In genomic region chr2:11492720-11493119, GRCh38 we compare ENCODE assay signal across 25 cellular contexts. TPM values are rescaled to one million over a fixed set of nuclear protein-coding genes. Genes with fewer than 3 reads are reported as not detected.
"Had no signal": no experiment of that assay in that cellular context is flagged by ENCODE, and none has a peak within 500 bp of the region (broad histone marks: within the 10 kb centered on the region; RNA-seq: fewer than 3 reads in every experiment).

No MANE protein-coding gene starts in this region.

- ATAC-seq: gastroesophageal sphincter; left cardiac atrium; naive thymus-derived CD4-positive, alpha-beta T cell; right cardiac atrium had no signal

- H3K4me3 ChIP-seq: colonic mucosa, esophagus squamous epithelium, gastroesophageal sphincter, left ventricle myocardium inferior, lung, ovary, smooth muscle cell, suprapubic skin, thyroid gland, upper lobe of left lung, uterus had no signal

- H3K4me1 ChIP-seq: colonic mucosa, esophagus squamous epithelium, gastroesophageal sphincter, thyroid gland, upper lobe of left lung, uterus had no signal

- DNase-seq: colonic mucosa; effector CD8-positive, alpha-beta T cell; esophagus squamous epithelium; foreskin fibroblast; glutamatergic neuron; immature natural killer cell; kidney; left cardiac atrium; left ventricle myocardium inferior; mesenchymal stem cell; naive thymus-derived CD4-positive, alpha-beta T cell; nephron progenitor cell; nucleus accumbens; right cardiac atrium; stimulated activated CD4-positive, alpha-beta T cell treated with anti-CD3 and anti-CD28 coated beads, Interleukin-2, amount 100 ng/mL, for 48 hours; stimulated activated naive CD4-positive, alpha-beta T cell treated with Interleukin-2 at 50 U/mL for 16 hours; thyroid gland; upper lobe of left lung; uterus had no signal

- H3K27ac ChIP-seq: colonic mucosa, epithelial cell of prostate, esophagus squamous epithelium, left ventricle myocardium inferior, suprapubic skin, thyroid gland, upper lobe of left lung had no signal

- H3K36me3 ChIP-seq: colonic mucosa, esophagus squamous epithelium, gastroesophageal sphincter, left ventricle myocardium inferior, ovary, suprapubic skin, thyroid gland, upper lobe of left lung, uterus had no signal

- H3K9me3 ChIP-seq: colonic mucosa, esophagus squamous epithelium, left ventricle myocardium inferior, ovary, suprapubic skin, thyroid gland, upper lobe of left lung, uterus had no signal

- H3K4me2 ChIP-seq: smooth muscle cell had no signal

- H3K27me3 ChIP-seq: colonic mucosa, ovary, suprapubic skin, thyroid gland, upper lobe of left lung, uterus had no signal

RNA-seq across cellular contexts. Expression of gene GREB1, which starts 41.1 kb away (rescaled TPM):
- polyA plus RNA-seq: naive thymus-derived CD4-positive, alpha-beta T cell had no signal
